In genomic region chr9:83708515-83709158, GRCh38 we compare ENCODE assay signal across 7 cellular contexts. TPM values are rescaled to one million over a fixed set of nuclear protein-coding genes. Genes with fewer than 3 reads are reported as not detected.
A peak's percentile ranks its signal among the peaks of the same experiment; 100 is the strongest.
DNase-seq lines count a peak whose midpoint lies in the region; ATAC-seq and TF ChIP-seq lines count a peak whose summit lies in the region.

No MANE protein-coding gene starts in this region.

- no peak for TF ChIP-seq POLR2A in right lobe of liver (IDR thresholded peaks at IDR 0.05)

- H3K9ac ChIP-seq in Loucy (ENCODE audit: low read depth, low read length, poor library complexity, severe bottlenecking): peak overlapping the region; percentile 91

- intact Hi-C loops in right lobe of liver (cut with DNase I): no loop called here

- in situ Hi-C loops in HAP-1 (cut with MboI; ENCODE audit: low sequenced_read_pairs): no loop called here

- H3K9me2 ChIP-seq in Loucy (replicated peaks; ENCODE audit: low read depth, low read length): no peaks in the 10 kb centered on the region

- peaks cover 37% of the 10 kb centered on the region for H4K20me1 ChIP-seq in Loucy (ENCODE audit: insufficient read depth, low read length, poor library complexity, severe bottlenecking)

- TF ChIP-seq CTCF in GM12874 (IDR thresholded peaks at IDR 0.05; ENCODE audit: insufficient read depth, low read depth, low read length) (peak; percentile 52), Loucy (conservative IDR thresholded peaks at IDR 0.05; ENCODE audit: low read length) (peak; percentile 63), right lobe of liver (IDR thresholded peaks at IDR 0.05) (peak in 3 of 4 donors; percentile 35 to 47 (median 46))

- peaks cover 10% of the 10 kb centered on the region for H3K4me1 ChIP-seq in HAP-1
- H3K4me1 ChIP-seq in Loucy (ENCODE audit: insufficient read depth, low read length, poor library complexity, severe bottlenecking): peaks cover 34% of the 10 kb centered on the region
- H3K4me1 ChIP-seq in right lobe of liver: peaks cover 0 to 24% (median 1%) of the 10 kb centered on the region in 4 donors

- DNase-seq in HAP-1 (ENCODE audit: low spot score in 2 of 2) (peak in 1 of 2 experiments; percentile 53), dermis blood vessel endothelial cell (peak; percentile 71), right lobe of liver (peak; percentile 87 to 92 (median 88))
- DNase-seq in activated CD4-positive, CD25-positive, alpha-beta regulatory T cell treated with anti-CD3 and anti-CD28 coated beads, Interleukin-2, amount 50 U/mL, for 72 hours: peak; percentile 59
- peak; percentile 19 to 30 for DNase-seq in stimulated activated CD4-positive, alpha-beta T cell treated with anti-CD3 and anti-CD28 coated beads, Interleukin-4, amount 100 ng/mL, for 48 hours (ENCODE audit: low read depth in 2 of 2)

- WGBS in right lobe of liver (ENCODE audit: insufficient coverage, low coverage, low lambda C conversion rate, missing lambda C conversion rate): 18% methylated on average over 16 of the region's 20 CpGs

- peak overlapping the region; percentile 98 for H2AFZ ChIP-seq in Loucy (ENCODE audit: low read length)

- peak overlapping the region; percentile 99 to 100 (median 99) for H3K27ac ChIP-seq in right lobe of liver

- peak; percentile 81 to 91 (median 83) for ATAC-seq in right lobe of liver

- H3K9me3 ChIP-seq in HAP-1: no peaks in the 10 kb centered on the region
- no peaks in the 10 kb centered on the region for H3K9me3 ChIP-seq in Loucy (ENCODE audit: insufficient read depth, low read depth, low read length)
- H3K9me3 ChIP-seq in right lobe of liver: no peaks in the 10 kb centered on the region

- H3K4me3 ChIP-seq in HAP-1: peak overlapping the region; percentile 94
- peak overlapping the region; percentile 90 for H3K4me3 ChIP-seq in Loucy (ENCODE audit: low read length, poor library complexity, severe bottlenecking)
- H3K4me3 ChIP-seq in right lobe of liver: peak overlapping the region; percentile 91 to 95 (median 94)

- H3K27me3 ChIP-seq in HAP-1 (ENCODE audit: low read depth): no peaks in the 10 kb centered on the region
- no peaks in the 10 kb centered on the region for H3K27me3 ChIP-seq in Loucy (ENCODE audit: insufficient read depth, low read length, poor library complexity, severe bottlenecking)
- no peaks in the 10 kb centered on the region for H3K27me3 ChIP-seq in right lobe of liver

- H3F3A ChIP-seq in Loucy (ENCODE audit: low read depth): no peaks in the 10 kb centered on the region

- H3K79me2 ChIP-seq in Loucy (ENCODE audit: insufficient read depth, low read length): peaks cover 45% of the 10 kb centered on the region

- H3K36me3 ChIP-seq in HAP-1 (replicated peaks) (peaks cover 8% of the 10 kb centered on the region; the same call in 1 of the 2 replicates), Loucy (ENCODE audit: insufficient read depth, low read length) (no peaks in the 10 kb centered on the region), right lobe of liver (no peaks in the 10 kb centered on the region)

- H3K4me2 ChIP-seq in Loucy (ENCODE audit: low read depth, low read length, poor library complexity, severe bottlenecking): peak overlapping the region; percentile 73

RNA-seq across cellular contexts. Expression of gene UBQLN1, which starts 0.9 kb away (rescaled TPM):
- total RNA-seq in dermis blood vessel endothelial cell (140 and 180 TPM in 2 replicates), right lobe of liver (10 to 100 TPM; 49.6 to 94.5 (median 66.0) TPM)
